In genomic region chr4:157315968-157316367, GRCh38 we compare ENCODE assay signal across 29 cellular contexts.
"Had no signal": no experiment of that assay in that cellular context is flagged by ENCODE, and none has a peak within 500 bp of the region (broad histone marks: within the 10 kb centered on the region; RNA-seq: fewer than 3 reads in every experiment).

No MANE protein-coding gene starts in this region.

- H3K4me2 ChIP-seq: hepatocyte had no signal

- H3K27ac ChIP-seq: ascending aorta, brain microvascular endothelial cell, hepatocyte, pancreas, psoas muscle, sigmoid colon, suprapubic skin, tibial artery, upper lobe of right lung had no signal

- H2AFZ ChIP-seq: hepatocyte had no signal

- ATAC-seq: activated CD4-positive, alpha-beta T cell treated with anti-CD3 and anti-CD28 coated beads for 36 hours; activated CD8-positive, alpha-beta memory T cell treated with anti-CD3 and anti-CD28 coated beads, Interleukin-2, amount 10 ng/mL, durations not matched to agents 7 days and 5 days; activated CD8-positive, alpha-beta T cell treated with anti-CD3 and anti-CD28 coated beads, Interleukin-2, amount 10 ng/mL, durations not matched to agents 7 days and 5 days; esophagus mucosa; left cardiac atrium; left ventricle myocardium superior; pancreas; psoas muscle; upper lobe of right lung had no signal

- DNase-seq: activated CD4-positive, alpha-beta T cell treated with anti-CD3 and anti-CD28 coated beads for 36 hours; activated CD4-positive, CD25-positive, alpha-beta regulatory T cell; activated CD8-positive, alpha-beta memory T cell treated with anti-CD3 and anti-CD28 coated beads, Interleukin-2, amount 10 ng/mL, durations not matched to agents 7 days and 5 days; activated CD8-positive, alpha-beta T cell treated with anti-CD3 and anti-CD28 coated beads, Interleukin-2, amount 10 ng/mL, durations not matched to agents 7 days and 5 days; activated effector memory CD4-positive, alpha-beta T cell treated with anti-CD3 and anti-CD28 coated beads, Interleukin-2, amount 50 U/mL, for 16 hours; activated naive CD4-positive, alpha-beta T cell treated with anti-CD3 and anti-CD28 coated beads, Interleukin-2, amount 10 ng/mL, durations not matched to agents 7 days and 5 days; activated naive CD8-positive, alpha-beta T cell treated with anti-CD3 and anti-CD28 coated beads, Interleukin-2, amount 10 ng/mL, durations not matched to agents 7 days and 5 days; activated T-cell treated with anti-CD3 and anti-CD28 coated beads for 4 hours; brain microvascular endothelial cell; caudate nucleus; glutamatergic neuron; left cardiac atrium; left ventricle myocardium superior; mammary epithelial cell; naive B cell; nucleus accumbens; pancreas; psoas muscle; sigmoid colon; stimulated activated CD4-positive, alpha-beta T cell treated with anti-CD3 and anti-CD28 coated beads, Interleukin-15, amount 100 ng/mL, for 24 hours; stimulated activated CD4-positive, alpha-beta T cell treated with anti-CD3 and anti-CD28 coated beads, Interleukin-2, amount 100 ng/mL, for 24 hours; stimulated activated naive CD4-positive, alpha-beta T cell; T-helper 1 cell; tibial artery; upper lobe of right lung had no signal

- H3K4me1 ChIP-seq: pancreas, psoas muscle, sigmoid colon, suprapubic skin, tibial artery, upper lobe of right lung had no signal

- H3K27me3 ChIP-seq: ascending aorta, brain microvascular endothelial cell, hepatocyte, pancreas, sigmoid colon, suprapubic skin, tibial artery, upper lobe of right lung had no signal

- H3K36me3 ChIP-seq: ascending aorta, brain microvascular endothelial cell, pancreas, sigmoid colon, suprapubic skin, tibial artery, upper lobe of right lung had no signal

- H3K79me2 ChIP-seq: hepatocyte had no signal

- H3K4me3 ChIP-seq: ascending aorta, hepatocyte, pancreas, psoas muscle, sigmoid colon, suprapubic skin, tibial artery, upper lobe of right lung had no signal

- H3K9me3 ChIP-seq: ascending aorta, pancreas, psoas muscle, sigmoid colon, suprapubic skin, tibial artery, upper lobe of right lung had no signal
